1 cellular context compared by ENCODE assay signal in genomic region chr1:20481158-20481617, GRCh38.
TF ChIP-seq lines count a peak whose summit lies in the region.

No MANE protein-coding gene starts in this region.

TF ChIP-seq in K562, 482 proteins besides CTCF, POLR2A, EP300 and RAD21:
- TF ChIP-seq THRAP3 (IDR thresholded peaks at IDR 0.05; ENCODE audit: borderline replicate concordance) (no peak), PKNOX1 (IDR thresholded peaks at IDR 0.05) (0 out of 2 replicates have a peak, but pooled peaks have one; percentile 33)
